ENCODE assay signal across 1 cellular context in genomic region chr3:192869131-192870027, GRCh38.
TF ChIP-seq lines count a peak whose summit lies in the region.

No MANE protein-coding gene starts in this region.

TF ChIP-seq in GM23338, 12 proteins besides CTCF, POLR2A, EP300 and RAD21 (continued from another document):
- TF ChIP-seq, protein P1, sequence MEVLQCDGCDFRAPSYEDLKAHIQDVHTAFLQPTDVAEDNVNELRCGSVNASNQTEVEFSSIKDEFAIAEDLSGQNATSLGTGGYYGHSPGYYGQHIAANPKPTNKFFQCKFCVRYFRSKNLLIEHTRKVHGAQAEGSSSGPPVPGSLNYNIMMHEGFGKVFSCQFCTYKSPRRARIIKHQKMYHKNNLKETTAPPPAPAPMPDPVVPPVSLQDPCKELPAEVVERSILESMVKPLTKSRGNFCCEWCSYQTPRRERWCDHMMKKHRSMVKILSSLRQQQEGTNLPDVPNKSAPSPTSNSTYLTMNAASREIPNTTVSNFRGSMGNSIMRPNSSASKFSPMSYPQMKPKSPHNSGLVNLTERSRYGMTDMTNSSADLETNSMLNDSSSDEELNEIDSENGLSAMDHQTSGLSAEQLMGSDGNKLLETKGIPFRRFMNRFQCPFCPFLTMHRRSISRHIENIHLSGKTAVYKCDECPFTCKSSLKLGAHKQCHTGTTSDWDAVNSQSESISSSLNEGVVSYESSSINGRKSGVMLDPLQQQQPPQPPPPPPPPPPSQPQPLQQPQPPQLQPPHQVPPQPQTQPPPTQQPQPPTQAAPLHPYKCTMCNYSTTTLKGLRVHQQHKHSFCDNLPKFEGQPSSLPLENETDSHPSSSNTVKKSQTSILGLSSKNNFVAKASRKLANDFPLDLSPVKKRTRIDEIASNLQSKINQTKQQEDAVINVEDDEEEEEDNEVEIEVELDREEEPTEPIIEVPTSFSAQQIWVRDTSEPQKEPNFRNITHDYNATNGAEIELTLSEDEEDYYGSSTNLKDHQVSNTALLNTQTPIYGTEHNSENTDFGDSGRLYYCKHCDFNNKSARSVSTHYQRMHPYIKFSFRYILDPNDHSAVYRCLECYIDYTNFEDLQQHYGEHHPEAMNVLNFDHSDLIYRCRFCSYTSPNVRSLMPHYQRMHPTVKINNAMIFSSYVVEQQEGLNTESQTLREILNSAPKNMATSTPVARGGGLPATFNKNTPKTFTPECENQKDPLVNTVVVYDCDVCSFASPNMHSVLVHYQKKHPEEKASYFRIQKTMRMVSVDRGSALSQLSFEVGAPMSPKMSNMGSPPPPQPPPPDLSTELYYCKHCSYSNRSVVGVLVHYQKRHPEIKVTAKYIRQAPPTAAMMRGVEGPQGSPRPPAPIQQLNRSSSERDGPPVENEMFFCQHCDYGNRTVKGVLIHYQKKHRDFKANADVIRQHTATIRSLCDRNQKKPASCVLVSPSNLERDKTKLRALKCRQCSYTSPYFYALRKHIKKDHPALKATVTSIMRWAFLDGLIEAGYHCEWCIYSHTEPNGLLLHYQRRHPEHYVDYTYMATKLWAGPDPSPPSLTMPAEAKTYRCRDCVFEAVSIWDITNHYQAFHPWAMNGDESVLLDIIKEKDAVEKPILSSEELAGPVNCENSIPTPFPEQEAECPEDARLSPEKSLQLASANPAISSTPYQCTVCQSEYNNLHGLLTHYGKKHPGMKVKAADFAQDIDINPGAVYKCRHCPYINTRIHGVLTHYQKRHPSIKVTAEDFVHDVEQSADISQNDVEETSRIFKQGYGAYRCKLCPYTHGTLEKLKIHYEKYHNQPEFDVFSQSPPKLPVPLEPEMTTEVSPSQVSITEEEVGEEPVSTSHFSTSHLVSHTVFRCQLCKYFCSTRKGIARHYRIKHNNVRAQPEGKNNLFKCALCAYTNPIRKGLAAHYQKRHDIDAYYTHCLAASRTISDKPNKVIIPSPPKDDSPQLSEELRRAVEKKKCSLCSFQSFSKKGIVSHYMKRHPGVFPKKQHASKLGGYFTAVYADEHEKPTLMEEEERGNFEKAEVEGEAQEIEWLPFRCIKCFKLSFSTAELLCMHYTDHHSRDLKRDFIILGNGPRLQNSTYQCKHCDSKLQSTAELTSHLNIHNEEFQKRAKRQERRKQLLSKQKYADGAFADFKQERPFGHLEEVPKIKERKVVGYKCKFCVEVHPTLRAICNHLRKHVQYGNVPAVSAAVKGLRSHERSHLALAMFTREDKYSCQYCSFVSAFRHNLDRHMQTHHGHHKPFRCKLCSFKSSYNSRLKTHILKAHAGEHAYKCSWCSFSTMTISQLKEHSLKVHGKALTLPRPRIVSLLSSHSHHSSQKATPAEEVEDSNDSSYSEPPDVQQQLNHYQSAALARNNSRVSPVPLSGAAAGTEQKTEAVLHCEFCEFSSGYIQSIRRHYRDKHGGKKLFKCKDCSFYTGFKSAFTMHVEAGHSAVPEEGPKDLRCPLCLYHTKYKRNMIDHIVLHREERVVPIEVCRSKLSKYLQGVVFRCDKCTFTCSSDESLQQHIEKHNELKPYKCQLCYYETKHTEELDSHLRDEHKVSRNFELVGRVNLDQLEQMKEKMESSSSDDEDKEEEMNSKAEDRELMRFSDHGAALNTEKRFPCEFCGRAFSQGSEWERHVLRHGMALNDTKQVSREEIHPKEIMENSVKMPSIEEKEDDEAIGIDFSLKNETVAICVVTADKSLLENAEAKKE (CRISPR knock-in tag; IDR thresholded peaks at IDR 0.05), result no peak
- TF ChIP-seq STAT1 (IDR thresholded peaks at IDR 0.05; ENCODE audit: unreplicated experiment) (no peak), CREB1 (CRISPR knock-in tag; IDR thresholded peaks at IDR 0.05; ENCODE audit: low read depth) (no peak), ZNF114 (CRISPR knock-in tag; IDR thresholded peaks at IDR 0.05) (no peak), POLR2AphosphoS5 (IDR thresholded peaks at IDR 0.05; ENCODE audit: low read depth) (no peak), EZH2 (IDR thresholded peaks at IDR 0.05; ENCODE audit: low read depth, unreplicated experiment) (no peak), EZH2phosphoT487 (IDR thresholded peaks at IDR 0.05; ENCODE audit: unreplicated experiment) (no peak), ETS1 (IDR thresholded peaks at IDR 0.05) (no peak), JUNB (IDR thresholded peaks at IDR 0.05; ENCODE audit: unreplicated experiment) (no peak)
- TF ChIP-seq, protein P2, sequence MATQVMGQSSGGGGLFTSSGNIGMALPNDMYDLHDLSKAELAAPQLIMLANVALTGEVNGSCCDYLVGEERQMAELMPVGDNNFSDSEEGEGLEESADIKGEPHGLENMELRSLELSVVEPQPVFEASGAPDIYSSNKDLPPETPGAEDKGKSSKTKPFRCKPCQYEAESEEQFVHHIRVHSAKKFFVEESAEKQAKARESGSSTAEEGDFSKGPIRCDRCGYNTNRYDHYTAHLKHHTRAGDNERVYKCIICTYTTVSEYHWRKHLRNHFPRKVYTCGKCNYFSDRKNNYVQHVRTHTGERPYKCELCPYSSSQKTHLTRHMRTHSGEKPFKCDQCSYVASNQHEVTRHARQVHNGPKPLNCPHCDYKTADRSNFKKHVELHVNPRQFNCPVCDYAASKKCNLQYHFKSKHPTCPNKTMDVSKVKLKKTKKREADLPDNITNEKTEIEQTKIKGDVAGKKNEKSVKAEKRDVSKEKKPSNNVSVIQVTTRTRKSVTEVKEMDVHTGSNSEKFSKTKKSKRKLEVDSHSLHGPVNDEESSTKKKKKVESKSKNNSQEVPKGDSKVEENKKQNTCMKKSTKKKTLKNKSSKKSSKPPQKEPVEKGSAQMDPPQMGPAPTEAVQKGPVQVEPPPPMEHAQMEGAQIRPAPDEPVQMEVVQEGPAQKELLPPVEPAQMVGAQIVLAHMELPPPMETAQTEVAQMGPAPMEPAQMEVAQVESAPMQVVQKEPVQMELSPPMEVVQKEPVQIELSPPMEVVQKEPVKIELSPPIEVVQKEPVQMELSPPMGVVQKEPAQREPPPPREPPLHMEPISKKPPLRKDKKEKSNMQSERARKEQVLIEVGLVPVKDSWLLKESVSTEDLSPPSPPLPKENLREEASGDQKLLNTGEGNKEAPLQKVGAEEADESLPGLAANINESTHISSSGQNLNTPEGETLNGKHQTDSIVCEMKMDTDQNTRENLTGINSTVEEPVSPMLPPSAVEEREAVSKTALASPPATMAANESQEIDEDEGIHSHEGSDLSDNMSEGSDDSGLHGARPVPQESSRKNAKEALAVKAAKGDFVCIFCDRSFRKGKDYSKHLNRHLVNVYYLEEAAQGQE (IDR thresholded peaks at IDR 0.05; ENCODE audit: unreplicated experiment), result no peak
